In the genomic region with DNA sequence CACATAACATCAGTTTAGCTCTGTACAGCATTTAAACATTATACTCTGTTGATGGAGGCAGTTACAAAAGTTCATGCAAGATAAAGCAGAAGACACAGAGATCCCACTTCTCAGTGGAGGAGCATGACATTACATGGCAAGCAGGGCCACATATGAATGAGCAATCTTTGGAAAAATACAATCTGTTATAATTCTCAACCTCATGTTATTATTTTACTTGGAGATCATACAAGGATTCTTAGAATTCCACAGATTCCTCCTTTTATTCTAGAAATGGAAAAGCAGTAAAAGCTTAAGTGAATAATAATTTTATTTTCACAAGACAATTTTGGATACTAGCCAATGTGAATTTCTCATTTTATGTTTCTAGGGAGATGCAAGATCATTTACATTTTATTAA, we compare ENCODE assay signal across 17 cellular contexts.
DNase-seq lines count a peak whose midpoint lies in the region; ATAC-seq, FAIRE-seq and TF ChIP-seq lines count a peak whose summit lies in the region.
"Had no signal": no experiment of that assay in that cellular context is flagged by ENCODE, and none has a peak within 500 bp of the region (broad histone marks: within the 10 kb centered on the region; RNA-seq: fewer than 3 reads in every experiment).

No MANE protein-coding gene starts in this region.

- H3K9me3 Mint-ChIP-seq in chondrocyte (ENCODE audit: low read depth) (peaks cover 5% of the 10 kb centered on the region), mesothelial cell of epicardium (no peaks in the 10 kb centered on the region)
- no peaks in the 10 kb centered on the region for H3K9me3 Mint-ChIP-seq in activated naive CD8-positive, alpha-beta T cell treated with anti-CD3 and anti-CD28 coated beads for 36 hours
- H3K9me3 Mint-ChIP-seq: activated naive CD4-positive, alpha-beta T cell treated with anti-CD3 and anti-CD28 coated beads for 36 hours had no signal

- no peak for ATAC-seq in A549
- no peak for ATAC-seq in GM19328 (IDR thresholded peaks at IDR 0.05; ENCODE audit: unreplicated experiment)
- no peak for ATAC-seq in GM19452 (IDR thresholded peaks at IDR 0.05; ENCODE audit: unreplicated experiment)
- ATAC-seq: heart right ventricle had no signal

- peak overlapping the region; percentile 42 to 73; a peak in 4 of 6 replicates for H3K27ac ChIP-seq in A549
- H3K27ac ChIP-seq: heart right ventricle, prostate gland, suprapubic skin had no signal

- H3K27me3 Mint-ChIP-seq in chondrocyte (ENCODE audit: low read depth) (no peaks in the 10 kb centered on the region), mesothelial cell of epicardium (ENCODE audit: low read depth) (peaks cover 3% of the 10 kb centered on the region)
- no peaks in the 10 kb centered on the region for H3K27me3 Mint-ChIP-seq in activated naive CD8-positive, alpha-beta T cell treated with anti-CD3 and anti-CD28 coated beads for 36 hours

- peak overlapping the region; percentile 82 for H3K27ac Mint-ChIP-seq in chondrocyte (ENCODE audit: unreplicated experiment)
- H3K27ac Mint-ChIP-seq in mesothelial cell of epicardium = peak overlapping the region; percentile 65
- H3K27ac Mint-ChIP-seq in activated naive CD8-positive, alpha-beta T cell treated with anti-CD3 and anti-CD28 coated beads for 36 hours = no peak overlapping the region
- H3K27ac Mint-ChIP-seq: activated naive CD4-positive, alpha-beta T cell treated with anti-CD3 and anti-CD28 coated beads for 36 hours had no signal

- no peak for FAIRE-seq in A549 (lab: Jason Lieb, UNC)

- no peak for TF ChIP-seq RAD21 in A549 (conservative IDR thresholded peaks at IDR 0.05 in 1 of 2, IDR thresholded peaks at IDR 0.05 in 1 of 2)

- TF ChIP-seq POLR2A in A549 (IDR thresholded peaks at IDR 0.05; ENCODE audit: low read length) = no peak

- CTCF ChIA-PET in A549 (lab: Yijun Ruan, JAX) = interaction anchor here (0.6 to 1.0 kb wide), 2 partner anchors 29 to 637 kb away, joined by 3 read pairs; no protein-coding TSS in a partner anchor

- no peaks in the 10 kb centered on the region for H3K9me3 ChIP-seq in A549
- H3K9me3 ChIP-seq: heart right ventricle, prostate gland, suprapubic skin had no signal

- H3K4me1 ChIP-seq in A549 = peaks cover 4% of the 10 kb centered on the region; the same call in 1 of the 3 replicates
- H3K4me1 ChIP-seq: heart right ventricle, prostate gland, suprapubic skin had no signal

- TF ChIP-seq EP300 in A549 (IDR thresholded peaks at IDR 0.05) = no peak

- no peaks in the 10 kb centered on the region for H3K36me3 Mint-ChIP-seq in chondrocyte (ENCODE audit: low read depth)
- no peaks in the 10 kb centered on the region for H3K36me3 Mint-ChIP-seq in mesothelial cell of epicardium
- H3K36me3 Mint-ChIP-seq in activated naive CD8-positive, alpha-beta T cell treated with anti-CD3 and anti-CD28 coated beads for 36 hours = no peaks in the 10 kb centered on the region

- no peak overlapping the region for H3K4me3 ChIP-seq in A549
- H3K4me3 ChIP-seq: heart right ventricle, prostate gland, suprapubic skin had no signal

- no peak for DNase-seq in A549 (ENCODE audit: low read depth in 1 of 2, low spot score in 1 of 2)
- peak; percentile 38 for DNase-seq in HS-5 (ENCODE audit: low read depth)
- DNase-seq in chondrocyte (ENCODE audit: low spot score) = no peak
- no peak for DNase-seq in mesothelial cell of epicardium (ENCODE audit: low spot score in 2 of 2, unreplicated experiment in 2 of 2)
- DNase-seq in activated naive CD8-positive, alpha-beta T cell treated with anti-CD3 and anti-CD28 coated beads for 36 hours = no peak
- no peak for DNase-seq in activated naive CD4-positive, alpha-beta T cell treated with Interleukin-2 at 50 U/mL for 16 hours
- DNase-seq: activated CD8-positive, alpha-beta memory T cell treated with anti-CD3 and anti-CD28 coated beads, Interleukin-2, amount 50 U/mL, for 48 hours; activated naive CD4-positive, alpha-beta T cell treated with anti-CD3 and anti-CD28 coated beads for 36 hours; caudate nucleus; heart right ventricle; Right ventricle myocardium superior; stimulated activated CD4-positive, alpha-beta T cell treated with anti-CD3 and anti-CD28 coated beads, Interleukin-2, amount 100 ng/mL, for 24 hours; T-helper 9 cell had no signal

- H3K4me3 Mint-ChIP-seq in chondrocyte (ENCODE audit: unreplicated experiment) (no peak overlapping the region), mesothelial cell of epicardium (no peak overlapping the region)
- no peak overlapping the region for H3K4me3 Mint-ChIP-seq in activated naive CD8-positive, alpha-beta T cell treated with anti-CD3 and anti-CD28 coated beads for 36 hours
- H3K4me3 Mint-ChIP-seq: activated naive CD4-positive, alpha-beta T cell treated with anti-CD3 and anti-CD28 coated beads for 36 hours had no signal

- H3K4me1 Mint-ChIP-seq in chondrocyte (ENCODE audit: low read depth) = peaks cover 70% of the 10 kb centered on the region
- H3K4me1 Mint-ChIP-seq in mesothelial cell of epicardium = peaks cover 54% of the 10 kb centered on the region
- no peaks in the 10 kb centered on the region for H3K4me1 Mint-ChIP-seq in activated naive CD8-positive, alpha-beta T cell treated with anti-CD3 and anti-CD28 coated beads for 36 hours

- POLR2A ChIA-PET in A549 (lab: Yijun Ruan, JAX) = no interaction called here

- H3K4me2 ChIP-seq in A549 = no peak overlapping the region

- no peak for TF ChIP-seq CTCF in A549 (IDR thresholded peaks at IDR 0.05)
- no peak for TF ChIP-seq CTCF in chondrocyte (IDR thresholded peaks at IDR 0.05)
- no peak for TF ChIP-seq CTCF in mesothelial cell of epicardium (IDR thresholded peaks at IDR 0.05; ENCODE audit: unreplicated experiment)

TF ChIP-seq in A549, 52 proteins besides CTCF, POLR2A, EP300 and RAD21 (continues in another document):
- no peak for TF ChIP-seq RCOR1 (IDR thresholded peaks at IDR 0.05; ENCODE audit: low read depth, low read length)
- TF ChIP-seq BHLHE40 (IDR thresholded peaks at IDR 0.05; ENCODE audit: low read depth, low read length) = no peak
- TF ChIP-seq ZSCAN20 (CRISPR knock-in tag; IDR thresholded peaks at IDR 0.05) = no peak
- TF ChIP-seq CHD2 (IDR thresholded peaks at IDR 0.05; ENCODE audit: low read length, partially characterized antibody) = no peak
- no peak for TF ChIP-seq HEYL (CRISPR knock-in tag; IDR thresholded peaks at IDR 0.05)
- no peak for TF ChIP-seq GATA3 (IDR thresholded peaks at IDR 0.05; ENCODE audit: borderline replicate concordance)
- no peak for TF ChIP-seq USF2 (IDR thresholded peaks at IDR 0.05)
- no peak for TF ChIP-seq CHD4 (IDR thresholded peaks at IDR 0.05; ENCODE audit: borderline replicate concordance)
- no peak for TF ChIP-seq HDAC2 (IDR thresholded peaks at IDR 0.05)
- TF ChIP-seq, protein P1, sequence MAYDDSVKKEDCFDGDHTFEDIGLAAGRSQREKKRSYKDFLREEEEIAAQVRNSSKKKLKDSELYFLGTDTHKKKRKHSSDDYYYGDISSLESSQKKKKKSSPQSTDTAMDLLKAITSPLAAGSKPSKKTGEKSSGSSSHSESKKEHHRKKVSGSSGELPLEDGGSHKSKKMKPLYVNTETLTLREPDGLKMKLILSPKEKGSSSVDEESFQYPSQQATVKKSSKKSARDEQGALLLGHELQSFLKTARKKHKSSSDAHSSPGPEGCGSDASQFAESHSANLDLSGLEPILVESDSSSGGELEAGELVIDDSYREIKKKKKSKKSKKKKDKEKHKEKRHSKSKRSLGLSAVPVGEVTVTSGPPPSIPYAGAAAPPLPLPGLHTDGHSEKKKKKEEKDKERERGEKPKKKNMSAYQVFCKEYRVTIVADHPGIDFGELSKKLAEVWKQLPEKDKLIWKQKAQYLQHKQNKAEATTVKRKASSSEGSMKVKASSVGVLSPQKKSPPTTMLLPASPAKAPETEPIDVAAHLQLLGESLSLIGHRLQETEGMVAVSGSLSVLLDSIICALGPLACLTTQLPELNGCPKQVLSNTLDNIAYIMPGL (CRISPR knock-in tag; IDR thresholded peaks at IDR 0.05; ENCODE audit: borderline replicate concordance) = no peak
- TF ChIP-seq JUNB (IDR thresholded peaks at IDR 0.05) = no peak
- TF ChIP-seq CEBPB (IDR thresholded peaks at IDR 0.05) = no peak
- TF ChIP-seq KDM5A (IDR thresholded peaks at IDR 0.05) = no peak
- TF ChIP-seq SMC3 (IDR thresholded peaks at IDR 0.05) = no peak
- TF ChIP-seq, protein P2, sequence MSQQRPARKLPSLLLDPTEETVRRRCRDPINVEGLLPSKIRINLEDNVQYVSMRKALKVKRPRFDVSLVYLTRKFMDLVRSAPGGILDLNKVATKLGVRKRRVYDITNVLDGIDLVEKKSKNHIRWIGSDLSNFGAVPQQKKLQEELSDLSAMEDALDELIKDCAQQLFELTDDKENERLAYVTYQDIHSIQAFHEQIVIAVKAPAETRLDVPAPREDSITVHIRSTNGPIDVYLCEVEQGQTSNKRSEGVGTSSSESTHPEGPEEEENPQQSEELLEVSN (IDR thresholded peaks at IDR 0.05; ENCODE audit: borderline replicate concordance, low read depth) = no peak
